In the genomic region with DNA sequence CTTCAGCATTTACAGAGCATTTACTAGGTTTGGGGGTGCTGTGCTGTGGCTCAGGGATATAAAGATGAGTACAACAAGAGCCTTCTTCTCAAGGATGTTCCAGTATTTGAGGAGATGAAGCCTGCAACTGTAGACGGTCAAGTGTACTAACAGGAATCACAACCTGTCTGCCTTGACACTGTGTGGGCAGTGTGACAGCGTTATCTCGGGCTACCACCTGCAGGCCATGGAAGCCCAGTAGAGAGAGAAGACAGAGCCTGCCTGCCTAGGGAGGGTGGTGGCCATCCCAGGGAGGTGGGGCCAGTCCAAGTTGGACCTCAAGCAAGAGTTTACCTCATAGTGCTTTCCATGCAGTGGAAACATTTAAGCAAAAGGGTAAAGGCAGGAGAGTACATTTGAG, we compare ENCODE assay signal across 1 cellular context.
TF ChIP-seq lines count a peak whose summit lies in the region.

No MANE protein-coding gene starts in this region.

TF ChIP-seq in K562, 482 proteins besides CTCF, POLR2A, EP300 and RAD21 (continued from another document and continues in another):
- TF ChIP-seq, protein P1, sequence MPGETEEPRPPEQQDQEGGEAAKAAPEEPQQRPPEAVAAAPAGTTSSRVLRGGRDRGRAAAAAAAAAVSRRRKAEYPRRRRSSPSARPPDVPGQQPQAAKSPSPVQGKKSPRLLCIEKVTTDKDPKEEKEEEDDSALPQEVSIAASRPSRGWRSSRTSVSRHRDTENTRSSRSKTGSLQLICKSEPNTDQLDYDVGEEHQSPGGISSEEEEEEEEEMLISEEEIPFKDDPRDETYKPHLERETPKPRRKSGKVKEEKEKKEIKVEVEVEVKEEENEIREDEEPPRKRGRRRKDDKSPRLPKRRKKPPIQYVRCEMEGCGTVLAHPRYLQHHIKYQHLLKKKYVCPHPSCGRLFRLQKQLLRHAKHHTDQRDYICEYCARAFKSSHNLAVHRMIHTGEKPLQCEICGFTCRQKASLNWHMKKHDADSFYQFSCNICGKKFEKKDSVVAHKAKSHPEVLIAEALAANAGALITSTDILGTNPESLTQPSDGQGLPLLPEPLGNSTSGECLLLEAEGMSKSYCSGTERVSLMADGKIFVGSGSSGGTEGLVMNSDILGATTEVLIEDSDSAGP (CRISPR knock-in tag; IDR thresholded peaks at IDR 0.05) = no peak
- no peak for TF ChIP-seq BRF1 (IDR thresholded peaks at IDR 0.05; ENCODE audit: borderline replicate concordance, extremely low read depth, insufficient read length)
- TF ChIP-seq, protein P2, sequence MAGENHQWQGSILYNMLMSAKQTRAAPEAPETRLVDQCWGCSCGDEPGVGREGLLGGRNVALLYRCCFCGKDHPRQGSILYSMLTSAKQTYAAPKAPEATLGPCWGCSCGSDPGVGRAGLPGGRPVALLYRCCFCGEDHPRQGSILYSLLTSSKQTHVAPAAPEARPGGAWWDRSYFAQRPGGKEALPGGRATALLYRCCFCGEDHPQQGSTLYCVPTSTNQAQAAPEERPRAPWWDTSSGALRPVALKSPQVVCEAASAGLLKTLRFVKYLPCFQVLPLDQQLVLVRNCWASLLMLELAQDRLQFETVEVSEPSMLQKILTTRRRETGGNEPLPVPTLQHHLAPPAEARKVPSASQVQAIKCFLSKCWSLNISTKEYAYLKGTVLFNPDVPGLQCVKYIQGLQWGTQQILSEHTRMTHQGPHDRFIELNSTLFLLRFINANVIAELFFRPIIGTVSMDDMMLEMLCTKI (IDR thresholded peaks at IDR 0.05; ENCODE audit: partially characterized antibody) = no peak
- TF ChIP-seq, protein P3, sequence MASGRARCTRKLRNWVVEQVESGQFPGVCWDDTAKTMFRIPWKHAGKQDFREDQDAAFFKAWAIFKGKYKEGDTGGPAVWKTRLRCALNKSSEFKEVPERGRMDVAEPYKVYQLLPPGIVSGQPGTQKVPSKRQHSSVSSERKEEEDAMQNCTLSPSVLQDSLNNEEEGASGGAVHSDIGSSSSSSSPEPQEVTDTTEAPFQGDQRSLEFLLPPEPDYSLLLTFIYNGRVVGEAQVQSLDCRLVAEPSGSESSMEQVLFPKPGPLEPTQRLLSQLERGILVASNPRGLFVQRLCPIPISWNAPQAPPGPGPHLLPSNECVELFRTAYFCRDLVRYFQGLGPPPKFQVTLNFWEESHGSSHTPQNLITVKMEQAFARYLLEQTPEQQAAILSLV (tag; IDR thresholded peaks at IDR 0.05) = no peak
- no peak for TF ChIP-seq YY1 (IDR thresholded peaks at IDR 0.05; ENCODE audit: borderline replicate concordance in 1 of 3, control insufficient read depth in 1 of 3, extremely low read depth in 1 of 3, insufficient read depth in 3 of 3, insufficient read length in 1 of 3, insufficient replicate concordance in 2 of 3, low read depth in 1 of 3, low read length in 2 of 3)
- TF ChIP-seq U2AF1 (optimal IDR thresholded peaks at IDR 0.05; ENCODE audit: low read depth, low read length) = no peak
- no peak for TF ChIP-seq GATAD2B (IDR thresholded peaks at IDR 0.05; ENCODE audit: borderline replicate concordance)
- TF ChIP-seq ZNF778 (CRISPR knock-in tag; IDR thresholded peaks at IDR 0.05) = no peak
- no peak for TF ChIP-seq SMAD3 (CRISPR knock-in tag; conservative IDR thresholded peaks at IDR 0.05)
- TF ChIP-seq BRD4 (IDR thresholded peaks at IDR 0.05) = no peak
- TF ChIP-seq SIN3B (IDR thresholded peaks at IDR 0.05; ENCODE audit: low read depth) = no peak
- peak; percentile 70 for TF ChIP-seq SMAD4 (CRISPR knock-in tag; conservative IDR thresholded peaks at IDR 0.05)
- peak; percentile 52; the same call in 1 of the 2 replicates for TF ChIP-seq MYNN (IDR thresholded peaks at IDR 0.05)
- no peak for TF ChIP-seq MYNN (CRISPR knock-in tag; IDR thresholded peaks at IDR 0.05)
- no peak for TF ChIP-seq RB1 (IDR thresholded peaks at IDR 0.05; ENCODE audit: low read depth)
- TF ChIP-seq MCM7 (IDR thresholded peaks at IDR 0.05) = no peak
- TF ChIP-seq OTX1 (CRISPR knock-in tag; IDR thresholded peaks at IDR 0.05) = no peak
- peak; percentile 85 for TF ChIP-seq TEAD4 (IDR thresholded peaks at IDR 0.05; ENCODE audit: low read length)
- TF ChIP-seq TEAD4 (CRISPR knock-in tag; IDR thresholded peaks at IDR 0.05; ENCODE audit: borderline replicate concordance) = no peak
- peak in 1 of 2 experiments; percentile 37; a peak in 1 of 4 replicates for TF ChIP-seq SRF (CRISPR knock-in tag; IDR thresholded peaks at IDR 0.05)
- no peak for TF ChIP-seq MAFF (IDR thresholded peaks at IDR 0.05; ENCODE audit: low read length)
- TF ChIP-seq COPS2 (conservative IDR thresholded peaks at IDR 0.05) = no peak
- no peak for TF ChIP-seq CBX5 (IDR thresholded peaks at IDR 0.05; ENCODE audit: borderline replicate concordance, low read depth)
- TF ChIP-seq HNRNPLL (IDR thresholded peaks at IDR 0.05; ENCODE audit: low read depth, low read length, poor library complexity, severe bottlenecking) = no peak
- peak in 1 of 2 experiments; percentile 85; a peak in 2 of 4 replicates for TF ChIP-seq RCOR1 (IDR thresholded peaks at IDR 0.05; ENCODE audit: borderline replicate concordance in 1 of 2, low read depth in 2 of 2, low read length in 2 of 2)
- peak; percentile 81 for TF ChIP-seq CTBP1 (IDR thresholded peaks at IDR 0.05; ENCODE audit: borderline replicate concordance)
- no peak for TF ChIP-seq SRSF3 (IDR thresholded peaks at IDR 0.05; ENCODE audit: insufficient read depth, low read length)
- no peak for TF ChIP-seq BRCA1 (IDR thresholded peaks at IDR 0.05)
- TF ChIP-seq BRCA1 (CRISPR knock-in tag; IDR thresholded peaks at IDR 0.05) = no peak
- TF ChIP-seq, protein P4, sequence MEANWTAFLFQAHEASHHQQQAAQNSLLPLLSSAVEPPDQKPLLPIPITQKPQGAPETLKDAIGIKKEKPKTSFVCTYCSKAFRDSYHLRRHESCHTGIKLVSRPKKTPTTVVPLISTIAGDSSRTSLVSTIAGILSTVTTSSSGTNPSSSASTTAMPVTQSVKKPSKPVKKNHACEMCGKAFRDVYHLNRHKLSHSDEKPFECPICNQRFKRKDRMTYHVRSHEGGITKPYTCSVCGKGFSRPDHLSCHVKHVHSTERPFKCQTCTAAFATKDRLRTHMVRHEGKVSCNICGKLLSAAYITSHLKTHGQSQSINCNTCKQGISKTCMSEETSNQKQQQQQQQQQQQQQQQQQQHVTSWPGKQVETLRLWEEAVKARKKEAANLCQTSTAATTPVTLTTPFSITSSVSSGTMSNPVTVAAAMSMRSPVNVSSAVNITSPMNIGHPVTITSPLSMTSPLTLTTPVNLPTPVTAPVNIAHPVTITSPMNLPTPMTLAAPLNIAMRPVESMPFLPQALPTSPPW (CRISPR knock-in tag; IDR thresholded peaks at IDR 0.05) = 0 out of 2 replicates have a peak, but pooled peaks have one; percentile 15
- TF ChIP-seq CREM (IDR thresholded peaks at IDR 0.05; ENCODE audit: low read depth) = 0 out of 2 replicates have a peak, but pooled peaks have one; percentile 27
- 0 out of 4 replicates have a peak, but pooled peaks of 1 of the 2 experiments have one; percentile 26 for TF ChIP-seq TBL1XR1 (IDR thresholded peaks at IDR 0.05; ENCODE audit: low read length in 2 of 2)
- TF ChIP-seq SLC30A9 (CRISPR knock-in tag; IDR thresholded peaks at IDR 0.05) = no peak
- TF ChIP-seq, protein P5, sequence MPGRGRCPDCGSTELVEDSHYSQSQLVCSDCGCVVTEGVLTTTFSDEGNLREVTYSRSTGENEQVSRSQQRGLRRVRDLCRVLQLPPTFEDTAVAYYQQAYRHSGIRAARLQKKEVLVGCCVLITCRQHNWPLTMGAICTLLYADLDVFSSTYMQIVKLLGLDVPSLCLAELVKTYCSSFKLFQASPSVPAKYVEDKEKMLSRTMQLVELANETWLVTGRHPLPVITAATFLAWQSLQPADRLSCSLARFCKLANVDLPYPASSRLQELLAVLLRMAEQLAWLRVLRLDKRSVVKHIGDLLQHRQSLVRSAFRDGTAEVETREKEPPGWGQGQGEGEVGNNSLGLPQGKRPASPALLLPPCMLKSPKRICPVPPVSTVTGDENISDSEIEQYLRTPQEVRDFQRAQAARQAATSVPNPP (IDR thresholded peaks at IDR 0.05; ENCODE audit: borderline replicate concordance, insufficient read depth, insufficient read length) = no peak
- peak; percentile 86 for TF ChIP-seq CBFA2T2 (conservative IDR thresholded peaks at IDR 0.05)
- no peak for TF ChIP-seq ETV5 (CRISPR knock-in tag; IDR thresholded peaks at IDR 0.05; ENCODE audit: low read depth)
- TF ChIP-seq MTA2 (IDR thresholded peaks at IDR 0.05; ENCODE audit: low read depth) = peak; percentile 80
- TF ChIP-seq JUND (IDR thresholded peaks at IDR 0.05; ENCODE audit: borderline replicate concordance, low read depth, low read length) = peak; percentile 16; the same call in 1 of the 2 replicates
- TF ChIP-seq JUND (tag; IDR thresholded peaks at IDR 0.05; ENCODE audit: borderline replicate concordance, low read depth, low read length) = no peak; the same call in 2 of the 3 replicates
- TF ChIP-seq KDM1A (IDR thresholded peaks at IDR 0.05) = peak; percentile 81 to 85
- TF ChIP-seq HNRNPL (IDR thresholded peaks at IDR 0.05; ENCODE audit: low read depth, low read length) = no peak
- TF ChIP-seq MCM2 (IDR thresholded peaks at IDR 0.05; ENCODE audit: low read depth) = no peak
- TF ChIP-seq, protein P6, sequence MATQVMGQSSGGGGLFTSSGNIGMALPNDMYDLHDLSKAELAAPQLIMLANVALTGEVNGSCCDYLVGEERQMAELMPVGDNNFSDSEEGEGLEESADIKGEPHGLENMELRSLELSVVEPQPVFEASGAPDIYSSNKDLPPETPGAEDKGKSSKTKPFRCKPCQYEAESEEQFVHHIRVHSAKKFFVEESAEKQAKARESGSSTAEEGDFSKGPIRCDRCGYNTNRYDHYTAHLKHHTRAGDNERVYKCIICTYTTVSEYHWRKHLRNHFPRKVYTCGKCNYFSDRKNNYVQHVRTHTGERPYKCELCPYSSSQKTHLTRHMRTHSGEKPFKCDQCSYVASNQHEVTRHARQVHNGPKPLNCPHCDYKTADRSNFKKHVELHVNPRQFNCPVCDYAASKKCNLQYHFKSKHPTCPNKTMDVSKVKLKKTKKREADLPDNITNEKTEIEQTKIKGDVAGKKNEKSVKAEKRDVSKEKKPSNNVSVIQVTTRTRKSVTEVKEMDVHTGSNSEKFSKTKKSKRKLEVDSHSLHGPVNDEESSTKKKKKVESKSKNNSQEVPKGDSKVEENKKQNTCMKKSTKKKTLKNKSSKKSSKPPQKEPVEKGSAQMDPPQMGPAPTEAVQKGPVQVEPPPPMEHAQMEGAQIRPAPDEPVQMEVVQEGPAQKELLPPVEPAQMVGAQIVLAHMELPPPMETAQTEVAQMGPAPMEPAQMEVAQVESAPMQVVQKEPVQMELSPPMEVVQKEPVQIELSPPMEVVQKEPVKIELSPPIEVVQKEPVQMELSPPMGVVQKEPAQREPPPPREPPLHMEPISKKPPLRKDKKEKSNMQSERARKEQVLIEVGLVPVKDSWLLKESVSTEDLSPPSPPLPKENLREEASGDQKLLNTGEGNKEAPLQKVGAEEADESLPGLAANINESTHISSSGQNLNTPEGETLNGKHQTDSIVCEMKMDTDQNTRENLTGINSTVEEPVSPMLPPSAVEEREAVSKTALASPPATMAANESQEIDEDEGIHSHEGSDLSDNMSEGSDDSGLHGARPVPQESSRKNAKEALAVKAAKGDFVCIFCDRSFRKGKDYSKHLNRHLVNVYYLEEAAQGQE (CRISPR knock-in tag; IDR thresholded peaks at IDR 0.05; ENCODE audit: low read depth) = no peak
- no peak for TF ChIP-seq CBX2 (IDR thresholded peaks at IDR 0.05; ENCODE audit: insufficient read depth, low read length, poor library complexity, severe bottlenecking)
- TF ChIP-seq ZNF507 (tag; conservative IDR thresholded peaks at IDR 0.05) = no peak
- TF ChIP-seq, protein P7, sequence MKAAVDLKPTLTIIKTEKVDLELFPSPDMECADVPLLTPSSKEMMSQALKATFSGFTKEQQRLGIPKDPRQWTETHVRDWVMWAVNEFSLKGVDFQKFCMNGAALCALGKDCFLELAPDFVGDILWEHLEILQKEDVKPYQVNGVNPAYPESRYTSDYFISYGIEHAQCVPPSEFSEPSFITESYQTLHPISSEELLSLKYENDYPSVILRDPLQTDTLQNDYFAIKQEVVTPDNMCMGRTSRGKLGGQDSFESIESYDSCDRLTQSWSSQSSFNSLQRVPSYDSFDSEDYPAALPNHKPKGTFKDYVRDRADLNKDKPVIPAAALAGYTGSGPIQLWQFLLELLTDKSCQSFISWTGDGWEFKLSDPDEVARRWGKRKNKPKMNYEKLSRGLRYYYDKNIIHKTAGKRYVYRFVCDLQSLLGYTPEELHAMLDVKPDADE (conservative IDR thresholded peaks at IDR 0.05; ENCODE audit: control insufficient read depth, low read depth, low read length) = no peak
- TF ChIP-seq, protein P8, sequence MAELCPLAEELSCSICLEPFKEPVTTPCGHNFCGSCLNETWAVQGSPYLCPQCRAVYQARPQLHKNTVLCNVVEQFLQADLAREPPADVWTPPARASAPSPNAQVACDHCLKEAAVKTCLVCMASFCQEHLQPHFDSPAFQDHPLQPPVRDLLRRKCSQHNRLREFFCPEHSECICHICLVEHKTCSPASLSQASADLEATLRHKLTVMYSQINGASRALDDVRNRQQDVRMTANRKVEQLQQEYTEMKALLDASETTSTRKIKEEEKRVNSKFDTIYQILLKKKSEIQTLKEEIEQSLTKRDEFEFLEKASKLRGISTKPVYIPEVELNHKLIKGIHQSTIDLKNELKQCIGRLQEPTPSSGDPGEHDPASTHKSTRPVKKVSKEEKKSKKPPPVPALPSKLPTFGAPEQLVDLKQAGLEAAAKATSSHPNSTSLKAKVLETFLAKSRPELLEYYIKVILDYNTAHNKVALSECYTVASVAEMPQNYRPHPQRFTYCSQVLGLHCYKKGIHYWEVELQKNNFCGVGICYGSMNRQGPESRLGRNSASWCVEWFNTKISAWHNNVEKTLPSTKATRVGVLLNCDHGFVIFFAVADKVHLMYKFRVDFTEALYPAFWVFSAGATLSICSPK (IDR thresholded peaks at IDR 0.05; ENCODE audit: borderline replicate concordance) = no peak
- no peak for TF ChIP-seq FOXK1 (CRISPR knock-in tag; IDR thresholded peaks at IDR 0.05; ENCODE audit: borderline replicate concordance)
- no peak for TF ChIP-seq NCOA1 (IDR thresholded peaks at IDR 0.05; ENCODE audit: low read depth)
- no peak for TF ChIP-seq FIP1L1 (IDR thresholded peaks at IDR 0.05; ENCODE audit: low read depth, low read length, poor library complexity, severe bottlenecking)
- 0 out of 2 replicates have a peak, but pooled peaks have one; percentile 40 for TF ChIP-seq SOX6 (IDR thresholded peaks at IDR 0.05)
- TF ChIP-seq, protein P9, sequence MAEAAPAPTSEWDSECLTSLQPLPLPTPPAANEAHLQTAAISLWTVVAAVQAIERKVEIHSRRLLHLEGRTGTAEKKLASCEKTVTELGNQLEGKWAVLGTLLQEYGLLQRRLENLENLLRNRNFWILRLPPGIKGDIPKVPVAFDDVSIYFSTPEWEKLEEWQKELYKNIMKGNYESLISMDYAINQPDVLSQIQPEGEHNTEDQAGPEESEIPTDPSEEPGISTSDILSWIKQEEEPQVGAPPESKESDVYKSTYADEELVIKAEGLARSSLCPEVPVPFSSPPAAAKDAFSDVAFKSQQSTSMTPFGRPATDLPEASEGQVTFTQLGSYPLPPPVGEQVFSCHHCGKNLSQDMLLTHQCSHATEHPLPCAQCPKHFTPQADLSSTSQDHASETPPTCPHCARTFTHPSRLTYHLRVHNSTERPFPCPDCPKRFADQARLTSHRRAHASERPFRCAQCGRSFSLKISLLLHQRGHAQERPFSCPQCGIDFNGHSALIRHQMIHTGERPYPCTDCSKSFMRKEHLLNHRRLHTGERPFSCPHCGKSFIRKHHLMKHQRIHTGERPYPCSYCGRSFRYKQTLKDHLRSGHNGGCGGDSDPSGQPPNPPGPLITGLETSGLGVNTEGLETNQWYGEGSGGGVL (CRISPR knock-in tag; IDR thresholded peaks at IDR 0.05) = no peak
